ENCODE assay signal across 16 cellular contexts in genomic region chr1:40986929-40987328, GRCh38. TPM values are rescaled to one million over a fixed set of nuclear protein-coding genes. Genes with fewer than 3 reads are reported as not detected.
A peak's percentile ranks its signal among the peaks of the same experiment; 100 is the strongest.
DNase-seq lines count a peak whose midpoint lies in the region; ATAC-seq and TF ChIP-seq lines count a peak whose summit lies in the region.
"Had no signal": no experiment of that assay in that cellular context is flagged by ENCODE, and none has a peak within 500 bp of the region (broad histone marks: within the 10 kb centered on the region; RNA-seq: fewer than 3 reads in every experiment).

No MANE protein-coding gene starts in this region.

- H3K4me1 ChIP-seq in ascending aorta (peaks cover 9 to 29% of the 10 kb centered on the region in 2 donors), sigmoid colon (peaks cover 0 to 67% (median 61%) of the 10 kb centered on the region in 4 donors), esophagus muscularis mucosa (peaks cover under 1 to 53% (median 37%) of the 10 kb centered on the region in 4 donors)

- H3K36me3 Mint-ChIP-seq in HFFc6 (ENCODE audit: low read depth) (peaks cover 88% of the 10 kb centered on the region), progenitor cell of endocrine pancreas (ENCODE audit: insufficient read depth) (peaks cover 30% of the 10 kb centered on the region)

- peaks cover 69% of the 10 kb centered on the region for H3K4me1 Mint-ChIP-seq in HFFc6 (ENCODE audit: low read depth)
- peaks cover 17% of the 10 kb centered on the region for H3K4me1 Mint-ChIP-seq in progenitor cell of endocrine pancreas (ENCODE audit: low read depth)

- H3K36me3 ChIP-seq in ascending aorta (peaks cover 55 to 80% of the 10 kb centered on the region in 2 donors), sigmoid colon (peaks cover 4 to 68% (median 42%) of the 10 kb centered on the region in 4 donors), esophagus muscularis mucosa (peaks cover 31 to 83% (median 73%) of the 10 kb centered on the region in 4 donors)

- H3K27ac ChIP-seq in ascending aorta (peak overlapping the region; percentile 58 to 63), sigmoid colon (peak overlapping the region in 3 of 4 donors; percentile 93 to 98 (median 98)), esophagus muscularis mucosa (replicated peaks in 1 of 4) (no peak overlapping the region)

- H3K4me3 ChIP-seq in ascending aorta (no peak overlapping the region), sigmoid colon (no peak overlapping the region), esophagus muscularis mucosa (no peak overlapping the region)
- H3K4me3 ChIP-seq: HAP-1 had no signal

- H3K27me3 Mint-ChIP-seq in HFFc6 (ENCODE audit: insufficient read depth) (no peaks in the 10 kb centered on the region; the same call in 1 of the 2 replicates), progenitor cell of endocrine pancreas (no peaks in the 10 kb centered on the region)
- H3K27me3 Mint-ChIP-seq: activated CD4-positive, alpha-beta T cell treated with anti-CD3 and anti-CD28 coated beads, Interleukin-2, amount 10 ng/mL, durations not matched to agents 24 days and 14 days had no signal

- H3K9me3 ChIP-seq in ascending aorta (no peaks in the 10 kb centered on the region), sigmoid colon (no peaks in the 10 kb centered on the region), esophagus muscularis mucosa (no peaks in the 10 kb centered on the region)
- H3K9me3 ChIP-seq: HAP-1 had no signal

- TF ChIP-seq EP300 in sigmoid colon (IDR thresholded peaks at IDR 0.05) (no peak), esophagus muscularis mucosa (IDR thresholded peaks at IDR 0.05) (no peak)

- H3K27ac Mint-ChIP-seq in HFFc6 (peak overlapping the region; percentile 43), progenitor cell of endocrine pancreas (no peak overlapping the region)

- DNase-seq in HFFc6 (no peak), ascending aorta (ENCODE audit: low spot score in 2 of 2) (no peak), left ventricle myocardium superior (no peak), sigmoid colon (no peak), esophagus muscularis mucosa (ENCODE audit: extremely low spot score) (no peak), progenitor cell of endocrine pancreas (ENCODE audit: low spot score, unreplicated experiment) (no peak)
- no peak for DNase-seq in activated CD4-positive, alpha-beta T cell treated with anti-CD3 and anti-CD28 coated beads, Interleukin-2, amount 50 U/mL, for 4 hours
- DNase-seq: activated CD4-positive, alpha-beta T cell treated with anti-CD3 and anti-CD28 coated beads, Interleukin-2, amount 10 ng/mL, durations not matched to agents 24 days and 14 days; activated naive CD4-positive, alpha-beta T cell; COR-L47; KG1; NCI-H2029; SW 1271; trophoblast cell had no signal

- intact Hi-C loops in ascending aorta (cut with DNase I), result loop anchor here (2.0 to 10.0 kb wide), 2 partner anchors 16 to 378 kb away; partner anchors contain the start of gene FOXO6
- intact Hi-C loops in left ventricle myocardium superior (cut with micrococcal nuclease), result no loop called here
- intact Hi-C loops in sigmoid colon (cut with DNase I), result loop anchor here (10.0 kb wide), 1 partner anchor 118 kb away; no protein-coding TSS in a partner anchor
- intact Hi-C loops in esophagus muscularis mucosa (cut with DNase I), result no loop called here

- H3K9me3 Mint-ChIP-seq in HFFc6, result no peaks in the 10 kb centered on the region
- no peaks in the 10 kb centered on the region for H3K9me3 Mint-ChIP-seq in progenitor cell of endocrine pancreas (ENCODE audit: low read depth)
- H3K9me3 Mint-ChIP-seq: activated CD4-positive, alpha-beta T cell treated with anti-CD3 and anti-CD28 coated beads, Interleukin-2, amount 10 ng/mL, durations not matched to agents 24 days and 14 days; stimulated activated effector memory CD8-positive, alpha-beta T cell treated with anti-CD3 and anti-CD28 coated beads, Interleukin-12 subunit alpha, Interleukin-12 subunit beta, amount 100 ng/mL, for 72 hours had no signal

- peak; percentile 81 for ATAC-seq in left ventricle myocardium superior
- ATAC-seq: stimulated activated effector memory CD8-positive, alpha-beta T cell treated with anti-CD3 and anti-CD28 coated beads, Interleukin-12 subunit alpha, Interleukin-12 subunit beta, amount 100 ng/mL, for 72 hours had no signal

- TF ChIP-seq CTCF in HFFc6 (IDR thresholded peaks at IDR 0.05) (no peak), ascending aorta (IDR thresholded peaks at IDR 0.05) (no peak), sigmoid colon (IDR thresholded peaks at IDR 0.05) (no peak), esophagus muscularis mucosa (IDR thresholded peaks at IDR 0.05) (no peak), progenitor cell of endocrine pancreas (IDR thresholded peaks at IDR 0.05; ENCODE audit: unreplicated experiment) (no peak)

- 87 to 92% methylated on average over 2 of the region's 2 CpGs for WGBS in sigmoid colon, 2 donors
- 75% methylated on average over 2 of the region's 2 CpGs for WGBS in esophagus muscularis mucosa

- H3K4me3 Mint-ChIP-seq in HFFc6 (no peak overlapping the region), progenitor cell of endocrine pancreas (ENCODE audit: low read depth) (no peak overlapping the region)
- H3K4me3 Mint-ChIP-seq: stimulated activated effector memory CD8-positive, alpha-beta T cell treated with anti-CD3 and anti-CD28 coated beads, Interleukin-12 subunit alpha, Interleukin-12 subunit beta, amount 100 ng/mL, for 72 hours had no signal

- TF ChIP-seq POLR2A in sigmoid colon (IDR thresholded peaks at IDR 0.05) (no peak), esophagus muscularis mucosa (IDR thresholded peaks at IDR 0.05; ENCODE audit: low read depth) (no peak)

- H3K27me3 ChIP-seq in ascending aorta (no peaks in the 10 kb centered on the region), sigmoid colon (no peaks in the 10 kb centered on the region), esophagus muscularis mucosa (no peaks in the 10 kb centered on the region)

RNA-seq across cellular contexts. Expression of gene CTPS1, which starts 7.4 kb away (rescaled TPM):
- total RNA-seq in HFFc6 (2021; fragmentation: NEBNext Ultra II Directional; extraction: Animal tissue kit (Norgen Biotek cat#: 25700)), result 100 to 1,000 TPM in 1 of 6 experiments, 10 to 100 TPM in 5; 89.3 to 125 (median 91.6) TPM
- 33.0 TPM for total RNA-seq in ascending aorta
- 6.7 TPM for total RNA-seq in left ventricle myocardium superior
- 10 to 100 TPM; 26.0 to 99.0 (median 58.0) TPM for total RNA-seq in sigmoid colon
- 10 to 100 TPM in 1 of 3 donors, 1 to 10 TPM in 2; 1.8 to 18.1 (median 5.1) TPM for polyA plus RNA-seq in sigmoid colon
- total RNA-seq in esophagus muscularis mucosa, result 10 to 100 TPM; 26.6 to 38.6 (median 32.7) TPM
- 37.6 and 38.5 TPM in 2 replicates for total RNA-seq in progenitor cell of endocrine pancreas

RNA-seq across cellular contexts. Expression of gene SLFNL1, which starts 34.6 kb away (rescaled TPM):
- under 1 TPM in 4 of 6 experiments, not detected in 2; 0.07 to 0.17 (median 0.11) TPM for total RNA-seq in HFFc6 (2021; fragmentation: NEBNext Ultra II Directional; extraction: Animal tissue kit (Norgen Biotek cat#: 25700))
- not detected for total RNA-seq in ascending aorta
- total RNA-seq in left ventricle myocardium superior, result 0.37 TPM
- total RNA-seq in sigmoid colon, result under 1 TPM; 0.28 to 0.99 (median 0.38) TPM
- under 1 TPM in 1 of 3 donors, not detected in 2; 0.32 TPM for polyA plus RNA-seq in sigmoid colon
- under 1 TPM; 0.17 to 0.52 (median 0.47) TPM for total RNA-seq in esophagus muscularis mucosa
- 0.95 and 1.0 TPM in 2 replicates for total RNA-seq in progenitor cell of endocrine pancreas

Comparison
In these comparisons a context has a peak if more than half of its experiments do, and no peak if none do; other contexts are left out.
1. H3K27ac ChIP-seq: peak in ascending aorta (2 of 2) and sigmoid colon (3 of 4); none in esophagus muscularis mucosa (0 of 4).
2. intact Hi-C loops: an anchor here in ascending aorta (2.0 to 10.0 kb wide) and sigmoid colon (10.0 kb wide); none called in left ventricle myocardium superior and esophagus muscularis mucosa.